Comparison of ENCODE assay signal across 16 cellular contexts in the genomic region with DNA sequence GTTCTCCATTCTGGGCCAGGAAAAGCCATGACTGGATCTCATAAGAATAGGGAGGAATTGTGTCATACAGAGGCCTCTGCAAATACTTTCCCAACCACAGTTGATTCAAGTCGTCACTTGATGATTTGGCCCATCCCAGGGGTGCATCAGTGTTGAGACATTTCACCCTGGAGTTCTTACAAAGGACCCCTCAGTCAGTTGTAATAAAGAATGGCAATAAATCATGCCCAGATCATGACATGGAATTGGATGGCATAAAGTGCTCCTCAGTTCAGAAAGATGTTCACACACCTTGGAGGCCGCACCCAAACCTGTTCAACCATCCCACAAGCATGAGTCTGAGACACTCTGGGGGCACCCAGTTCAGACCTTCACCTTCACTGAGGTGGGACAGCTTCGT.
A peak's percentile ranks its signal among the peaks of the same experiment; 100 is the strongest.
DNase-seq lines count a peak whose midpoint lies in the region; ATAC-seq and TF ChIP-seq lines count a peak whose summit lies in the region.
"Had no signal": no experiment of that assay in that cellular context is flagged by ENCODE, and none has a peak within 500 bp of the region (broad histone marks: within the 10 kb centered on the region; RNA-seq: fewer than 3 reads in every experiment).

No MANE protein-coding gene starts in this region.

- no peak overlapping the region for H3K4me3 Mint-ChIP-seq in chondrocyte (ENCODE audit: unreplicated experiment)
- H3K4me3 Mint-ChIP-seq: nephron progenitor cell; stimulated activated naive CD8-positive, alpha-beta T cell treated with anti-CD3 and anti-CD28 coated beads, Interleukin-15, amount 100 ng/mL, for 72 hours had no signal

- H3K4me3 ChIP-seq in ACC112 (ENCODE audit: low read depth, low read length), result no peak overlapping the region
- H3K4me3 ChIP-seq: A549, left ventricle myocardium inferior, SK-N-MC had no signal

- peak overlapping the region; percentile 35; the same call in 1 of the 2 replicates for H3K27ac ChIP-seq in ACC112 (ENCODE audit: low read depth, low read length)
- H3K27ac ChIP-seq: left ventricle myocardium inferior, SK-N-MC had no signal

- no peaks in the 10 kb centered on the region for H3K27me3 ChIP-seq in ACC112 (ENCODE audit: insufficient read depth, low read length)

- no peaks in the 10 kb centered on the region for H3K79me2 ChIP-seq in ACC112 (ENCODE audit: control insufficient read depth, insufficient read depth, low read length, unreplicated experiment)

- no peaks in the 10 kb centered on the region for H3K27me3 Mint-ChIP-seq in chondrocyte (ENCODE audit: low read depth)
- H3K27me3 Mint-ChIP-seq: stimulated activated naive CD8-positive, alpha-beta T cell treated with anti-CD3 and anti-CD28 coated beads, Interleukin-15, amount 100 ng/mL, for 72 hours had no signal

- H3K36me3 Mint-ChIP-seq in chondrocyte (ENCODE audit: low read depth), result no peaks in the 10 kb centered on the region

- no peaks in the 10 kb centered on the region for H3K9me3 Mint-ChIP-seq in chondrocyte (ENCODE audit: low read depth)

- H3K4me1 ChIP-seq in ACC112 (ENCODE audit: control insufficient read depth, insufficient read depth, low read length, unreplicated experiment), result peaks cover 14% of the 10 kb centered on the region

- no peak overlapping the region for H2AFZ ChIP-seq in ACC112 (ENCODE audit: low read length, unreplicated experiment)

- peak overlapping the region; percentile 87 for H3K27ac Mint-ChIP-seq in chondrocyte (ENCODE audit: unreplicated experiment)
- H3K27ac Mint-ChIP-seq: nephron progenitor cell; stimulated activated naive CD8-positive, alpha-beta T cell treated with anti-CD3 and anti-CD28 coated beads, Interleukin-15, amount 100 ng/mL, for 72 hours had no signal

- no peak for TF ChIP-seq CTCF in chondrocyte (IDR thresholded peaks at IDR 0.05)

- peak; percentile 29 for DNase-seq in HPDE6-E6E7 (ENCODE audit: extremely low spot score)
- no peak for DNase-seq in chondrocyte (ENCODE audit: low spot score)
- peak; percentile 47 for DNase-seq in myocyte (ENCODE audit: low read depth)
- DNase-seq in SW480 (ENCODE audit: low spot score), result no peak
- no peak for DNase-seq in NCI-H226
- no peak for DNase-seq in OCI-M1 (lab: John Stamatoyannopoulos, UW)
- DNase-seq: activated naive CD4-positive, alpha-beta T cell; effector memory CD4-positive, alpha-beta T cell; left ventricle myocardium inferior; NCI-H2171 treated with DMSO at 0.1 percent for 48 hours; nephron progenitor cell; stimulated activated naive CD8-positive, alpha-beta T cell treated with anti-CD3 and anti-CD28 coated beads, Interleukin-15, amount 100 ng/mL, for 72 hours had no signal

- no peak for ATAC-seq in GM18907 (IDR thresholded peaks at IDR 0.05; ENCODE audit: unreplicated experiment)
- ATAC-seq: A549; stimulated activated naive CD8-positive, alpha-beta T cell treated with anti-CD3 and anti-CD28 coated beads, Interleukin-15, amount 100 ng/mL, for 72 hours had no signal

- peaks cover 40% of the 10 kb centered on the region for H3K4me1 Mint-ChIP-seq in chondrocyte (ENCODE audit: low read depth)

- H3K36me3 ChIP-seq in ACC112 (ENCODE audit: insufficient read depth, low read length), result no peaks in the 10 kb centered on the region
- H3K36me3 ChIP-seq: left ventricle myocardium inferior had no signal

Comparison
In these comparisons a context has a peak if more than half of its experiments do, and no peak if none do; other contexts are left out.
1. DNase-seq: peak in HPDE6-E6E7 (single experiment) and myocyte (single experiment); none in chondrocyte (single experiment), SW480 (single experiment), NCI-H226 (single experiment) and OCI-M1 (single experiment).